24 cellular contexts compared by ENCODE assay signal in the genomic region with DNA sequence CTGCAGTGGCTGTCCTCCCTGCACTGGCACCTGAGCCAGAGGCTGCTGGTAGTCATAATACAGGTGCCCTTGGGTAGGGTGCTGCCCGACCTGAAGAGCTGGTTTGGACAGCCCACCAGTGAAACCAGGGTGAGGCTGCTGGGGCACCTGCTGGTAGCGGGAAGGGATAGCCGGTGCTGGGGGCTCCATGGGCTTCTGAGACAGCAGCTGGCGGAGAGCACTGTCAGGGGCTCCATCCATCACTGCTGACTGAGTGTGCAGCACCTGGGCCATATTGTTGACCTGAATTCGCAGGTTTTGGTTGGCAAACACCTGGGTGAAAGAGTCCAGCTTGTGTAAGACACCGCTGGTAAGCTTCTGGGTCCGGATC.
"Had no signal": no experiment of that assay in that cellular context is flagged by ENCODE, and none has a peak within 500 bp of the region (broad histone marks: within the 10 kb centered on the region; RNA-seq: fewer than 3 reads in every experiment).

No MANE protein-coding gene starts in this region.

- H3K9me3 ChIP-seq: lower lobe of right lung, mucosa of descending colon, sigmoid colon, testis, vagina had no signal

- H3K27me3 Mint-ChIP-seq: activated CD4-positive, alpha-beta T cell treated with anti-CD3 and anti-CD28 coated beads for 36 hours; activated CD8-positive, alpha-beta memory T cell treated with anti-CD3 and anti-CD28 coated beads, Interleukin-2, amount 10 ng/mL, durations not matched to agents 7 days and 5 days; activated CD8-positive, alpha-beta T cell treated with anti-CD3 and anti-CD28 coated beads for 36 hours; activated naive CD4-positive, alpha-beta T cell treated with anti-CD3 and anti-CD28 coated beads, Interleukin-2, amount 10 ng/mL, durations not matched to agents 7 days and 5 days; type B pancreatic cell had no signal

- H3K27me3 ChIP-seq: foreskin keratinocyte, sigmoid colon, testis, vagina had no signal

- DNase-seq: activated effector memory CD4-positive, alpha-beta T cell treated with anti-CD3 and anti-CD28 coated beads, Interleukin-2, amount 50 U/mL, for 16 hours; activated T-cell treated with anti-CD3 and anti-CD28 coated beads for 4 hours; aorta; caudate nucleus; effector memory CD4-positive, alpha-beta T cell; foreskin keratinocyte; lower lobe of right lung; mesendoderm; nucleus accumbens; sigmoid colon; stimulated activated CD4-positive, alpha-beta T cell treated with anti-CD3 and anti-CD28 coated beads, Interleukin-15, amount 100 ng/mL, for 24 hours; stimulated activated naive CD4-positive, alpha-beta T cell; testis had no signal

- H3K4me1 ChIP-seq: foreskin keratinocyte, lower lobe of right lung had no signal

- H3K4me2 ChIP-seq: smooth muscle cell had no signal

- H3K4me3 Mint-ChIP-seq: activated CD4-positive, alpha-beta T cell treated with anti-CD3 and anti-CD28 coated beads for 36 hours; activated CD8-positive, alpha-beta memory T cell treated with anti-CD3 and anti-CD28 coated beads, Interleukin-2, amount 10 ng/mL, durations not matched to agents 7 days and 5 days; activated CD8-positive, alpha-beta T cell treated with anti-CD3 and anti-CD28 coated beads for 36 hours; activated naive CD4-positive, alpha-beta T cell treated with anti-CD3 and anti-CD28 coated beads, Interleukin-2, amount 10 ng/mL, durations not matched to agents 7 days and 5 days; brain; type B pancreatic cell had no signal

- H3K4me1 Mint-ChIP-seq: activated CD4-positive, alpha-beta T cell treated with anti-CD3 and anti-CD28 coated beads for 36 hours; brain had no signal

- H3K4me3 ChIP-seq: lower lobe of right lung, mucosa of descending colon, sigmoid colon, smooth muscle cell, testis, vagina had no signal

- H3K9me3 Mint-ChIP-seq: activated CD8-positive, alpha-beta T cell treated with anti-CD3 and anti-CD28 coated beads for 36 hours; activated naive CD4-positive, alpha-beta T cell treated with anti-CD3 and anti-CD28 coated beads, Interleukin-2, amount 10 ng/mL, durations not matched to agents 7 days and 5 days; brain; type B pancreatic cell had no signal

- FAIRE-seq: colon had no signal

- ATAC-seq: foreskin keratinocyte, left lobe of liver had no signal

- H3K27ac ChIP-seq: foreskin keratinocyte, lower lobe of right lung, sigmoid colon, testis, vagina had no signal

- H3K27ac Mint-ChIP-seq: activated CD4-positive, alpha-beta T cell treated with anti-CD3 and anti-CD28 coated beads for 36 hours; brain; type B pancreatic cell had no signal
